In the genomic region with DNA sequence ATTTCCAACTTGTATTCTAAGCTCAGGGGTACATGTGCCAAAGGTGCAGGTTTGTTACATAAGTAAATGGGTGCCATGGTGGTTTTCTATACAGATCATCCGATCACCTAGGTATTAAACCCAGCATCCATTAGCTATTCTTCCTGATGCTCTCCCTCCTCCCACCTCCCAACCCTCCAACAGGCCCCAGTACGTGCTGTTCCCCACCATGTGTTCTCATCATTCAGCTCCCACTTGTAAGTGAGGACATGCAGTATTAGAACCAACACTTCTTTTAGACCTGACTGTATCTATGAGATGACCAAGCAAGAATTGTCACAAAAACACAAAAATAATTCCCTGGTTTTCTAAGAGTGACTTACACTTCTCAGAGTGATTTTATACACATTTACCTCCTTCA, we compare ENCODE assay signal across 4 cellular contexts.
TF ChIP-seq lines count a peak whose summit lies in the region.

No MANE protein-coding gene starts in this region.

TF ChIP-seq in SK-N-SH, 30 proteins besides CTCF, POLR2A, EP300 and RAD21:
- no peak for TF ChIP-seq TEAD4 (IDR thresholded peaks at IDR 0.05; ENCODE audit: borderline replicate concordance, insufficient read depth)
- TF ChIP-seq FOXJ3 (CRISPR knock-in tag; IDR thresholded peaks at IDR 0.05) = no peak
- TF ChIP-seq, protein P1, sequence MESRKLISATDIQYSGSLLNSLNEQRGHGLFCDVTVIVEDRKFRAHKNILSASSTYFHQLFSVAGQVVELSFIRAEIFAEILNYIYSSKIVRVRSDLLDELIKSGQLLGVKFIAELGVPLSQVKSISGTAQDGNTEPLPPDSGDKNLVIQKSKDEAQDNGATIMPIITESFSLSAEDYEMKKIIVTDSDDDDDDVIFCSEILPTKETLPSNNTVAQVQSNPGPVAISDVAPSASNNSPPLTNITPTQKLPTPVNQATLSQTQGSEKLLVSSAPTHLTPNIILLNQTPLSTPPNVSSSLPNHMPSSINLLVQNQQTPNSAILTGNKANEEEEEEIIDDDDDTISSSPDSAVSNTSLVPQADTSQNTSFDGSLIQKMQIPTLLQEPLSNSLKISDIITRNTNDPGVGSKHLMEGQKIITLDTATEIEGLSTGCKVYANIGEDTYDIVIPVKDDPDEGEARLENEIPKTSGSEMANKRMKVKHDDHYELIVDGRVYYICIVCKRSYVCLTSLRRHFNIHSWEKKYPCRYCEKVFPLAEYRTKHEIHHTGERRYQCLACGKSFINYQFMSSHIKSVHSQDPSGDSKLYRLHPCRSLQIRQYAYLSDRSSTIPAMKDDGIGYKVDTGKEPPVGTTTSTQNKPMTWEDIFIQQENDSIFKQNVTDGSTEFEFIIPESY (IDR thresholded peaks at IDR 0.05; ENCODE audit: borderline replicate concordance, low read depth) = no peak
- no peak for TF ChIP-seq NRF1 (IDR thresholded peaks at IDR 0.05; ENCODE audit: low read depth, low read length)
- TF ChIP-seq CHD2 (IDR thresholded peaks at IDR 0.05; ENCODE audit: low read length, partially characterized antibody) = no peak
- no peak for TF ChIP-seq GATA2 (CRISPR knock-in tag; IDR thresholded peaks at IDR 0.05)
- TF ChIP-seq MXI1 (IDR thresholded peaks at IDR 0.05; ENCODE audit: low read depth, low read length) = no peak

TF ChIP-seq in SK-N-SH treated with all-trans-retinoic acid at 6 μM for 48 hours, 23 proteins besides CTCF, POLR2A, EP300 and RAD21:
- TF ChIP-seq, protein P2, sequence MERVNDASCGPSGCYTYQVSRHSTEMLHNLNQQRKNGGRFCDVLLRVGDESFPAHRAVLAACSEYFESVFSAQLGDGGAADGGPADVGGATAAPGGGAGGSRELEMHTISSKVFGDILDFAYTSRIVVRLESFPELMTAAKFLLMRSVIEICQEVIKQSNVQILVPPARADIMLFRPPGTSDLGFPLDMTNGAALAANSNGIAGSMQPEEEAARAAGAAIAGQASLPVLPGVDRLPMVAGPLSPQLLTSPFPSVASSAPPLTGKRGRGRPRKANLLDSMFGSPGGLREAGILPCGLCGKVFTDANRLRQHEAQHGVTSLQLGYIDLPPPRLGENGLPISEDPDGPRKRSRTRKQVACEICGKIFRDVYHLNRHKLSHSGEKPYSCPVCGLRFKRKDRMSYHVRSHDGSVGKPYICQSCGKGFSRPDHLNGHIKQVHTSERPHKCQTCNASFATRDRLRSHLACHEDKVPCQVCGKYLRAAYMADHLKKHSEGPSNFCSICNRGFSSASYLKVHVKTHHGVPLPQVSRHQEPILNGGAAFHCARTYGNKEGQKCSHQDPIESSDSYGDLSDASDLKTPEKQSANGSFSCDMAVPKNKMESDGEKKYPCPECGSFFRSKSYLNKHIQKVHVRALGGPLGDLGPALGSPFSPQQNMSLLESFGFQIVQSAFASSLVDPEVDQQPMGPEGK (CRISPR knock-in tag; IDR thresholded peaks at IDR 0.05; ENCODE audit: borderline replicate concordance) = no peak
- TF ChIP-seq TCF4 (CRISPR knock-in tag; IDR thresholded peaks at IDR 0.05; ENCODE audit: borderline replicate concordance) (no peak), BACH2 (CRISPR knock-in tag; IDR thresholded peaks at IDR 0.05; ENCODE audit: borderline replicate concordance) (no peak)

TF ChIP-seq in K562, 482 proteins besides CTCF, POLR2A, EP300 and RAD21 (continues in another document):
- TF ChIP-seq, protein P3, sequence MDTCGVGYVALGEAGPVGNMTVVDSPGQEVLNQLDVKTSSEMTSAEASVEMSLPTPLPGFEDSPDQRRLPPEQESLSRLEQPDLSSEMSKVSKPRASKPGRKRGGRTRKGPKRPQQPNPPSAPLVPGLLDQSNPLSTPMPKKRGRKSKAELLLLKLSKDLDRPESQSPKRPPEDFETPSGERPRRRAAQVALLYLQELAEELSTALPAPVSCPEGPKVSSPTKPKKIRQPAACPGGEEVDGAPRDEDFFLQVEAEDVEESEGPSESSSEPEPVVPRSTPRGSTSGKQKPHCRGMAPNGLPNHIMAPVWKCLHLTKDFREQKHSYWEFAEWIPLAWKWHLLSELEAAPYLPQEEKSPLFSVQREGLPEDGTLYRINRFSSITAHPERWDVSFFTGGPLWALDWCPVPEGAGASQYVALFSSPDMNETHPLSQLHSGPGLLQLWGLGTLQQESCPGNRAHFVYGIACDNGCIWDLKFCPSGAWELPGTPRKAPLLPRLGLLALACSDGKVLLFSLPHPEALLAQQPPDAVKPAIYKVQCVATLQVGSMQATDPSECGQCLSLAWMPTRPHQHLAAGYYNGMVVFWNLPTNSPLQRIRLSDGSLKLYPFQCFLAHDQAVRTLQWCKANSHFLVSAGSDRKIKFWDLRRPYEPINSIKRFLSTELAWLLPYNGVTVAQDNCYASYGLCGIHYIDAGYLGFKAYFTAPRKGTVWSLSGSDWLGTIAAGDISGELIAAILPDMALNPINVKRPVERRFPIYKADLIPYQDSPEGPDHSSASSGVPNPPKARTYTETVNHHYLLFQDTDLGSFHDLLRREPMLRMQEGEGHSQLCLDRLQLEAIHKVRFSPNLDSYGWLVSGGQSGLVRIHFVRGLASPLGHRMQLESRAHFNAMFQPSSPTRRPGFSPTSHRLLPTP (IDR thresholded peaks at IDR 0.05; ENCODE audit: borderline replicate concordance, extremely low read depth, insufficient read length) = no peak
- no peak for TF ChIP-seq ZKSCAN1 (IDR thresholded peaks at IDR 0.05; ENCODE audit: low read depth, low read length)
- TF ChIP-seq FOSL1 (tag; conservative IDR thresholded peaks at IDR 0.05) = no peak
- TF ChIP-seq TEAD2 (tag; IDR thresholded peaks at IDR 0.05) = no peak
- TF ChIP-seq MAZ (CRISPR knock-in tag; conservative IDR thresholded peaks at IDR 0.05 in 1 of 2, IDR thresholded peaks at IDR 0.05 in 1 of 2) = no peak
- TF ChIP-seq U2AF2 (optimal IDR thresholded peaks at IDR 0.05; ENCODE audit: low read depth, low read length) = no peak
- TF ChIP-seq CBFB (CRISPR knock-in tag; IDR thresholded peaks at IDR 0.05) = no peak
- no peak for TF ChIP-seq NFYB (IDR thresholded peaks at IDR 0.05; ENCODE audit: extremely low read depth, insufficient read length)
- TF ChIP-seq TFAM (CRISPR knock-in tag; conservative IDR thresholded peaks at IDR 0.05) = no peak
- TF ChIP-seq, protein P4, sequence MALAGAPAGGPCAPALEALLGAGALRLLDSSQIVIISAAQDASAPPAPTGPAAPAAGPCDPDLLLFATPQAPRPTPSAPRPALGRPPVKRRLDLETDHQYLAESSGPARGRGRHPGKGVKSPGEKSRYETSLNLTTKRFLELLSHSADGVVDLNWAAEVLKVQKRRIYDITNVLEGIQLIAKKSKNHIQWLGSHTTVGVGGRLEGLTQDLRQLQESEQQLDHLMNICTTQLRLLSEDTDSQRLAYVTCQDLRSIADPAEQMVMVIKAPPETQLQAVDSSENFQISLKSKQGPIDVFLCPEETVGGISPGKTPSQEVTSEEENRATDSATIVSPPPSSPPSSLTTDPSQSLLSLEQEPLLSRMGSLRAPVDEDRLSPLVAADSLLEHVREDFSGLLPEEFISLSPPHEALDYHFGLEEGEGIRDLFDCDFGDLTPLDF (CRISPR knock-in tag; IDR thresholded peaks at IDR 0.05) = no peak
- TF ChIP-seq HIVEP1 (CRISPR knock-in tag; IDR thresholded peaks at IDR 0.05) = no peak
- no peak for TF ChIP-seq FOS (IDR thresholded peaks at IDR 0.05; ENCODE audit: extremely low read depth, insufficient read length)
- TF ChIP-seq NR2F6 (CRISPR knock-in tag; IDR thresholded peaks at IDR 0.05) = no peak
- TF ChIP-seq, protein P5, sequence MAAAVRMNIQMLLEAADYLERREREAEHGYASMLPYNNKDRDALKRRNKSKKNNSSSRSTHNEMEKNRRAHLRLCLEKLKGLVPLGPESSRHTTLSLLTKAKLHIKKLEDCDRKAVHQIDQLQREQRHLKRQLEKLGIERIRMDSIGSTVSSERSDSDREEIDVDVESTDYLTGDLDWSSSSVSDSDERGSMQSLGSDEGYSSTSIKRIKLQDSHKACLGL (CRISPR knock-in tag; IDR thresholded peaks at IDR 0.05; ENCODE audit: borderline replicate concordance, poor library complexity, severe bottlenecking) = no peak

TF ChIP-seq in WTC11, 78 proteins besides CTCF, POLR2A, EP300 and RAD21:
- no peak for TF ChIP-seq FOXK1 (CRISPR knock-in tag; IDR thresholded peaks at IDR 0.05)
- TF ChIP-seq, protein P6, sequence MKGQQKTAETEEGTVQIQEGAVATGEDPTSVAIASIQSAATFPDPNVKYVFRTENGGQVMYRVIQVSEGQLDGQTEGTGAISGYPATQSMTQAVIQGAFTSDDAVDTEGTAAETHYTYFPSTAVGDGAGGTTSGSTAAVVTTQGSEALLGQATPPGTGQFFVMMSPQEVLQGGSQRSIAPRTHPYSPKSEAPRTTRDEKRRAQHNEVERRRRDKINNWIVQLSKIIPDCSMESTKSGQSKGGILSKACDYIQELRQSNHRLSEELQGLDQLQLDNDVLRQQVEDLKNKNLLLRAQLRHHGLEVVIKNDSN (CRISPR knock-in tag; IDR thresholded peaks at IDR 0.05) = no peak
- TF ChIP-seq, protein P7, sequence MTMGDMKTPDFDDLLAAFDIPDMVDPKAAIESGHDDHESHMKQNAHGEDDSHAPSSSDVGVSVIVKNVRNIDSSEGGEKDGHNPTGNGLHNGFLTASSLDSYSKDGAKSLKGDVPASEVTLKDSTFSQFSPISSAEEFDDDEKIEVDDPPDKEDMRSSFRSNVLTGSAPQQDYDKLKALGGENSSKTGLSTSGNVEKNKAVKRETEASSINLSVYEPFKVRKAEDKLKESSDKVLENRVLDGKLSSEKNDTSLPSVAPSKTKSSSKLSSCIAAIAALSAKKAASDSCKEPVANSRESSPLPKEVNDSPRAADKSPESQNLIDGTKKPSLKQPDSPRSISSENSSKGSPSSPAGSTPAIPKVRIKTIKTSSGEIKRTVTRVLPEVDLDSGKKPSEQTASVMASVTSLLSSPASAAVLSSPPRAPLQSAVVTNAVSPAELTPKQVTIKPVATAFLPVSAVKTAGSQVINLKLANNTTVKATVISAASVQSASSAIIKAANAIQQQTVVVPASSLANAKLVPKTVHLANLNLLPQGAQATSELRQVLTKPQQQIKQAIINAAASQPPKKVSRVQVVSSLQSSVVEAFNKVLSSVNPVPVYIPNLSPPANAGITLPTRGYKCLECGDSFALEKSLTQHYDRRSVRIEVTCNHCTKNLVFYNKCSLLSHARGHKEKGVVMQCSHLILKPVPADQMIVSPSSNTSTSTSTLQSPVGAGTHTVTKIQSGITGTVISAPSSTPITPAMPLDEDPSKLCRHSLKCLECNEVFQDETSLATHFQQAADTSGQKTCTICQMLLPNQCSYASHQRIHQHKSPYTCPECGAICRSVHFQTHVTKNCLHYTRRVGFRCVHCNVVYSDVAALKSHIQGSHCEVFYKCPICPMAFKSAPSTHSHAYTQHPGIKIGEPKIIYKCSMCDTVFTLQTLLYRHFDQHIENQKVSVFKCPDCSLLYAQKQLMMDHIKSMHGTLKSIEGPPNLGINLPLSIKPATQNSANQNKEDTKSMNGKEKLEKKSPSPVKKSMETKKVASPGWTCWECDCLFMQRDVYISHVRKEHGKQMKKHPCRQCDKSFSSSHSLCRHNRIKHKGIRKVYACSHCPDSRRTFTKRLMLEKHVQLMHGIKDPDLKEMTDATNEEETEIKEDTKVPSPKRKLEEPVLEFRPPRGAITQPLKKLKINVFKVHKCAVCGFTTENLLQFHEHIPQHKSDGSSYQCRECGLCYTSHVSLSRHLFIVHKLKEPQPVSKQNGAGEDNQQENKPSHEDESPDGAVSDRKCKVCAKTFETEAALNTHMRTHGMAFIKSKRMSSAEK (CRISPR knock-in tag; IDR thresholded peaks at IDR 0.05; ENCODE audit: borderline replicate concordance) = no peak
- TF ChIP-seq KAT7 (CRISPR knock-in tag; IDR thresholded peaks at IDR 0.05; ENCODE audit: borderline replicate concordance) = no peak
- no peak for TF ChIP-seq ZNF416 (CRISPR knock-in tag; IDR thresholded peaks at IDR 0.05)
- no peak for TF ChIP-seq GRHL2 (CRISPR knock-in tag; IDR thresholded peaks at IDR 0.05; ENCODE audit: insufficient replicate concordance, severe bottlenecking)
- TF ChIP-seq ETV6 (CRISPR knock-in tag; IDR thresholded peaks at IDR 0.05) = no peak
- no peak for TF ChIP-seq TCF7 (CRISPR knock-in tag; IDR thresholded peaks at IDR 0.05; ENCODE audit: low read depth)
- TF ChIP-seq, protein P8, sequence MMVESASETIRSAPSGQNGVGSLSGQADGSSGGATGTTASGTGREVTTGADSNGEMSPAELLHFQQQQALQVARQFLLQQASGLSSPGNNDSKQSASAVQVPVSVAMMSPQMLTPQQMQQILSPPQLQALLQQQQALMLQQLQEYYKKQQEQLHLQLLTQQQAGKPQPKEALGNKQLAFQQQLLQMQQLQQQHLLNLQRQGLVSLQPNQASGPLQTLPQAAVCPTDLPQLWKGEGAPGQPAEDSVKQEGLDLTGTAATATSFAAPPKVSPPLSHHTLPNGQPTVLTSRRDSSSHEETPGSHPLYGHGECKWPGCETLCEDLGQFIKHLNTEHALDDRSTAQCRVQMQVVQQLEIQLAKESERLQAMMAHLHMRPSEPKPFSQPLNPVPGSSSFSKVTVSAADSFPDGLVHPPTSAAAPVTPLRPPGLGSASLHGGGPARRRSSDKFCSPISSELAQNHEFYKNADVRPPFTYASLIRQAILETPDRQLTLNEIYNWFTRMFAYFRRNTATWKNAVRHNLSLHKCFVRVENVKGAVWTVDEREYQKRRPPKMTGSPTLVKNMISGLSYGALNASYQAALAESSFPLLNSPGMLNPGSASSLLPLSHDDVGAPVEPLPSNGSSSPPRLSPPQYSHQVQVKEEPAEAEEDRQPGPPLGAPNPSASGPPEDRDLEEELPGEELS (CRISPR knock-in tag; IDR thresholded peaks at IDR 0.05) = no peak
